ENCODE assay signal across 8 cellular contexts in genomic region chr1:55021965-55022546, GRCh38. TPM values are rescaled to one million over a fixed set of nuclear protein-coding genes. Genes with fewer than 3 reads are reported as not detected.
DNase-seq lines count a peak whose midpoint lies in the region; ATAC-seq lines count a peak whose summit lies in the region.

No MANE protein-coding gene starts in this region.

- ATAC-seq in HG02642 (IDR thresholded peaks at IDR 0.05; ENCODE audit: poor library complexity, unreplicated experiment) (peak; percentile 81), GM21723 (IDR thresholded peaks at IDR 0.05; ENCODE audit: unreplicated experiment) (no peak)

- in situ Hi-C loops in G401 (cut with HindIII; ENCODE audit: low sequenced_read_pairs), result no loop called here

- no peak overlapping the region for H3K4me3 ChIP-seq in skeletal muscle cell (ENCODE audit: low read depth, low read length)

- DNase-seq in G401 (ENCODE audit: low spot score) (peak; percentile 90), NCI-H1694 treated with DMSO at 0.1 percent for 48 hours (lab: John Stamatoyannopoulos, UW) (peak; percentile 78), T-helper 2 cell (peak; percentile 10 to 64 (median 41)), astrocyte of the hippocampus (ENCODE audit: low read depth, low spot score) (peak; percentile 95), hippocampal formation (lab: John Stamatoyannopoulos, UW) (peak; percentile 24 to 41), skeletal muscle cell (ENCODE audit: low read depth) (peak; percentile 38)

RNA-seq across cellular contexts. Expression of gene PCSK9, which starts 17.3 kb away (rescaled TPM):
- total RNA-seq in G401 (2014; rRNA removed; shearing (Covaris generic)), result 0.06 TPM in 1 of 2 replicates, not detected in the other

RNA-seq across cellular contexts. Expression of gene BSND, which starts 23.3 kb away (rescaled TPM):
- total RNA-seq in G401 (2014; rRNA removed; shearing (Covaris generic)), result not detected in 2 replicates

RNA-seq across cellular contexts. Expression of gene TMEM61, which starts 41.6 kb away (rescaled TPM):
- total RNA-seq in G401 (2014; rRNA removed; shearing (Covaris generic)), result not detected in 2 replicates

Comparison
In these comparisons a context has a peak if more than half of its experiments do, and no peak if none do; other contexts are left out.
1. DNase-seq: peak in every context shown above with its lines; median percentile 95 in astrocyte of the hippocampus; 90 in G401; 78 in NCI-H1694 treated with DMSO at 0.1 percent for 48 hours; 41 in T-helper 2 cell; 38 in skeletal muscle cell; 32 in hippocampal formation.